ENCODE assay signal across 10 cellular contexts in the genomic region with DNA sequence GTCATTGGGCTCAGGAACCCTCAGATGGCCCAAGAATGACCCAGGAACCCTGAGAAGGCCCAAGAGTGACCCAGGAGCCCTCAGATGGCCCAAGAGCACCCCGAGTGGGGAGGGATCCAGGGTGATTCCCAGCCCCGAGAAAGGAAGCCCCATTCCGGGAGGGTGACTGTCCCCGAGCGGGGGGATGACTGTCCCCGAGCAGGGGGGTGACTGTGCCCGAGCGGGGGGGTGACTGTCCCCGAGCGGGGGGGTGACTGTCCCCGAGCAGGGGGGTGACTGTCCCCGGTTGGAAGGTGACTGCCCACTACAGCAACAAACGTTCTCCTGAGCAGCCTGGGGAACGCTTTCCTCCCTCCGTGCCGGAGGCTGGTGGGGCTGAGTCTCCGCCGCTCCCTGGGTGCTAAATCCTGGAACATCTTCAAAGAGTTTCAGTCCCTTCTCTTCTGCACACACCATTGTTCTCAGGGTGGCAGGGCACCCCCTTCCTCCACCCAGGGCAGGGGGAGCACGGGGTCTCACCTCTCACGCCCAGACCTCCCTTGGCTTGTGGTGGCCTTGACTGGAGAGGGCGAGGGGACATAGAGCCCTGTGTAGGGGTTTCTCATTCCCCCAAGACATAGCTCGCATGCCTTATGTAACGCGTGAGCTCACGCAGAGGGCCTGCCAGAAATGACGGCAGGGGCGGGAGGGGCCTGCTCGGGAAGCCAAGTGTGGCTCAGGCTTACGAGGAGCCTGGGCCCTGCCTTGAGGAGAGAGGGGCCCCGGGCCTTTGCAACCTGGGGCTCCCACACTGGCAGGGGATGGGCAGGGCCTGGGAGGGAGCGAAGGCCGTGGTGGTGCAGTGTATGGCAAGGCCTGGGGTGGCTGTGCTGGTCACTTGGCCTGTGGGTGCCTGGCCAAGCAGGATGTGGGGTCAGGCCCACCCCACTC.
A peak's percentile ranks its signal among the peaks of the same experiment; 100 is the strongest.
DNase-seq lines count a peak whose midpoint lies in the region; ATAC-seq and TF ChIP-seq lines count a peak whose summit lies in the region.
"Had no signal": no experiment of that assay in that cellular context is flagged by ENCODE, and none has a peak within 500 bp of the region (broad histone marks: within the 10 kb centered on the region; RNA-seq: fewer than 3 reads in every experiment).

No MANE protein-coding gene starts in this region.

- ATAC-seq in HG02970 (IDR thresholded peaks at IDR 0.05; ENCODE audit: low FRiP score, unreplicated experiment): no peak

- peak overlapping the region; percentile 98 for H3K9ac ChIP-seq in rectal smooth muscle tissue (ENCODE audit: low read length)

- H3K27me3 ChIP-seq in brain microvascular endothelial cell (replicated peaks): no peaks in the 10 kb centered on the region
- H3K27me3 ChIP-seq in rectal smooth muscle tissue (ENCODE audit: control insufficient read depth, insufficient read depth, low read length): no peaks in the 10 kb centered on the region

- in situ Hi-C loops in brain microvascular endothelial cell (cut with HindIII; ENCODE audit: low pct_ligation_motif_present, low sequenced_read_pairs): loop anchor here (25.0 kb wide), 1 partner anchor 98 kb away; no protein-coding TSS in a partner anchor

- no peak for TF ChIP-seq CTCF in brain microvascular endothelial cell (IDR thresholded peaks at IDR 0.05; ENCODE audit: low read depth, low read length, missing control alignments)

- peaks cover 27% of the 10 kb centered on the region for H3K4me1 ChIP-seq in rectal smooth muscle tissue (ENCODE audit: control insufficient read depth, insufficient read depth, low read length)

- H3K27ac ChIP-seq in brain microvascular endothelial cell (peak overlapping the region; percentile 98), rectal smooth muscle tissue (ENCODE audit: low read depth, low read length) (peak overlapping the region; percentile 97)

- H3K4me3 ChIP-seq in brain microvascular endothelial cell (ENCODE audit: low read depth, low read length) (no peak overlapping the region), rectal smooth muscle tissue (ENCODE audit: low read length) (peak overlapping the region; percentile 40)

- no peaks in the 10 kb centered on the region for H3K36me3 ChIP-seq in brain microvascular endothelial cell (replicated peaks)
- no peaks in the 10 kb centered on the region for H3K36me3 ChIP-seq in rectal smooth muscle tissue (ENCODE audit: control insufficient read depth, insufficient read depth, low read length)

- DNase-seq in CD1c-positive myeloid dendritic cell (ENCODE audit: extremely low spot score) (peak; percentile 17), brain microvascular endothelial cell (peak; percentile 72), hepatic stellate cell (ENCODE audit: low spot score) (peak; percentile 84), NCI-H1436 (lab: John Stamatoyannopoulos, UW) (no peak), HPDE6-E6E7 (ENCODE audit: extremely low spot score) (no peak)
- no peak for DNase-seq in activated CD4-positive, CD25-positive, alpha-beta regulatory T cell (lab: John Stamatoyannopoulos, UW)
- DNase-seq: DMS79, NCI-H187 treated with DMSO at 0.1 percent for 48 hours had no signal

Comparison
In these comparisons a context has a peak if more than half of its experiments do, and no peak if none do; other contexts are left out.
1. DNase-seq: peak in CD1c-positive myeloid dendritic cell (single experiment), brain microvascular endothelial cell (single experiment) and hepatic stellate cell (single experiment); none in NCI-H1436 (single experiment), HPDE6-E6E7 (single experiment) and activated CD4-positive, CD25-positive, alpha-beta regulatory T cell (0 of 4).